ENCODE assay signal across 9 cellular contexts in genomic region chr2:183057333-183057985, GRCh38. TPM values are rescaled to one million over a fixed set of nuclear protein-coding genes. Genes with fewer than 3 reads are reported as not detected.
A peak's percentile ranks its signal among the peaks of the same experiment; 100 is the strongest.
DNase-seq lines count a peak whose midpoint lies in the region; ATAC-seq, FAIRE-seq and TF ChIP-seq lines count a peak whose summit lies in the region.
"Had no signal": no experiment of that assay in that cellular context is flagged by ENCODE, and none has a peak within 500 bp of the region (broad histone marks: within the 10 kb centered on the region; RNA-seq: fewer than 3 reads in every experiment).

No MANE protein-coding gene starts in this region.

- no peaks in the 10 kb centered on the region for H3K79me2 ChIP-seq in K562 (ENCODE audit: control insufficient read depth, insufficient read depth, low read length)

- POLR2A ChIA-PET in K562 (lab: Yijun Ruan, JAX): interaction anchor here (1.0 to 1.3 kb wide), 2 partner anchors 11 to 16 kb away, joined by 3 to 5 read pairs; no protein-coding TSS in a partner anchor

- 0 out of 2 replicates have a peak, but pooled peaks cover 2% of the 10 kb centered on the region for H3K9me3 ChIP-seq in K562 (replicated peaks; ENCODE audit: control insufficient read depth, insufficient read depth, low read depth, low read length)
- H3K9me3 ChIP-seq: SJSA1 had no signal

- no peaks in the 10 kb centered on the region for H3K4me1 Mint-ChIP-seq in stimulated activated naive B cell treated with anti-CD40 and anti-IgM and Interleukin-4, amounts not matched to agents 10 μg/mL and 1 μg/mL and 100 μg/mL, for 72 hours
- H3K4me1 Mint-ChIP-seq in CD14-positive monocyte: no peaks in the 10 kb centered on the region

- no peak overlapping the region for H3K4me2 ChIP-seq in K562 (ENCODE audit: insufficient read depth, low read length)

- H3K4me1 ChIP-seq in K562 (replicated peaks in 1 of 2; ENCODE audit: control insufficient read depth in 2 of 2, insufficient read depth in 2 of 2, low read length in 2 of 2): peaks cover 0 to 10% of the 10 kb centered on the region in 2 experiments; a peak in 3 of 5 replicates

- peaks cover 22 to 27% of the 10 kb centered on the region in 2 donors for H3K27me3 Mint-ChIP-seq in stimulated activated naive B cell treated with anti-CD40 and anti-IgM and Interleukin-4, amounts not matched to agents 10 μg/mL and 1 μg/mL and 100 μg/mL, for 72 hours
- H3K27me3 Mint-ChIP-seq in CD14-positive monocyte (ENCODE audit: low read depth in 3 of 3): peaks cover 49 to 72% (median 51%) of the 10 kb centered on the region in 3 donors

- no peak for FAIRE-seq in K562 (lab: Jason Lieb, UNC)

- TF ChIP-seq EP300 in K562 (IDR thresholded peaks at IDR 0.05; ENCODE audit: low read length): no peak

- no peak overlapping the region for H3K9ac ChIP-seq in K562 (ENCODE audit: insufficient read depth in 1 of 2, low read depth in 2 of 2, low read length in 2 of 2)

- no peak overlapping the region for H3K4me3 ChIP-seq in K562
- H3K4me3 ChIP-seq: SJSA1 had no signal

- DNase-seq in K562 (ENCODE audit: extremely low read depth in 1 of 4, low spot score in 3 of 4): no peak
- DNase-seq in NCI-H748 treated with DMSO at 0.1 percent for 48 hours (lab: John Stamatoyannopoulos, UW): no peak
- no peak for DNase-seq in stimulated activated naive B cell treated with anti-CD40 and anti-IgM and Interleukin-4, amounts not matched to agents 10 μg/mL and 1 μg/mL and 100 μg/mL, for 72 hours
- DNase-seq in dermis blood vessel endothelial cell: no peak
- DNase-seq in CD14-positive monocyte (ENCODE audit: low spot score): no peak

- H3K27ac ChIP-seq in K562 (ENCODE audit: extremely low read depth, low read depth, low read length): no peak overlapping the region
- H3K27ac ChIP-seq: SJSA1 had no signal

- no peaks in the 10 kb centered on the region for H4K20me1 ChIP-seq in K562 (replicated peaks; ENCODE audit: control insufficient read depth, insufficient read depth, low read length)

- ATAC-seq in GM18505 (IDR thresholded peaks at IDR 0.05; ENCODE audit: unreplicated experiment) (peak; percentile 41), GM21447 (IDR thresholded peaks at IDR 0.05; ENCODE audit: unreplicated experiment) (peak; percentile 40), HG03064 (IDR thresholded peaks at IDR 0.05; ENCODE audit: low read depth, unreplicated experiment) (peak; percentile 56), K562 (peak; percentile 14; the same call in 1 of the 3 replicates)
- no peak for ATAC-seq in stimulated activated naive B cell treated with anti-CD40 and anti-IgM and Interleukin-4, amounts not matched to agents 10 μg/mL and 1 μg/mL and 100 μg/mL, for 72 hours (replicated peaks)

- CTCF ChIA-PET in K562 (lab: Yijun Ruan, JAX; ENCODE audit: low intra/inter-chr PET ratio): no interaction called here

- no peak overlapping the region for H3K4me3 Mint-ChIP-seq in stimulated activated naive B cell treated with anti-CD40 and anti-IgM and Interleukin-4, amounts not matched to agents 10 μg/mL and 1 μg/mL and 100 μg/mL, for 72 hours
- peak overlapping the region in 1 of 2 donors; percentile 42 for H3K4me3 Mint-ChIP-seq in CD14-positive monocyte

- TF ChIP-seq CTCF in K562 (IDR thresholded peaks at IDR 0.05 in 2 of 3, conservative IDR thresholded peaks at IDR 0.05 in 1 of 3; ENCODE audit: insufficient read depth in 2 of 3, low read depth in 1 of 3, low read length in 3 of 3) (no peak), CD14-positive monocyte (IDR thresholded peaks at IDR 0.05) (no peak)

- H2AFZ ChIP-seq in K562 (ENCODE audit: low read depth, low read length): peak overlapping the region; percentile 0

- H3K27ac Mint-ChIP-seq in stimulated activated naive B cell treated with anti-CD40 and anti-IgM and Interleukin-4, amounts not matched to agents 10 μg/mL and 1 μg/mL and 100 μg/mL, for 72 hours: no peak overlapping the region
- H3K27ac Mint-ChIP-seq in CD14-positive monocyte: no peak overlapping the region

- intact Hi-C loops in K562 (cut with micrococcal nuclease) (no loop called here), CD14-positive monocyte (cut with micrococcal nuclease) (no loop called here)

- BruUV-seq in K562 (replicated peaks; lab: Mats Ljungman, UMichigan): no TSS peak

- TF ChIP-seq POLR2A in GM18505 (IDR thresholded peaks at IDR 0.05; ENCODE audit: borderline replicate concordance, extremely low read depth, insufficient read depth, insufficient read length) (no peak), K562 (conservative IDR thresholded peaks at IDR 0.05) (no peak)

- H3K27me3 ChIP-seq in K562 (ENCODE audit: control insufficient read depth in 2 of 2, insufficient read depth in 2 of 2, low read length in 2 of 2): no peaks in the 10 kb centered on the region
- H3K27me3 ChIP-seq: SJSA1 had no signal

- TF ChIP-seq RAD21 in K562 (CRISPR knock-in tag; conservative IDR thresholded peaks at IDR 0.05 in 1 of 2, IDR thresholded peaks at IDR 0.05 in 1 of 2): no peak

- H3K36me3 Mint-ChIP-seq in stimulated activated naive B cell treated with anti-CD40 and anti-IgM and Interleukin-4, amounts not matched to agents 10 μg/mL and 1 μg/mL and 100 μg/mL, for 72 hours: no peaks in the 10 kb centered on the region
- H3K36me3 Mint-ChIP-seq in CD14-positive monocyte: no peaks in the 10 kb centered on the region

- in situ Hi-C loops in K562 (cut with MboI): no loop called here

- WGBS in K562 (ENCODE audit: insufficient coverage, low coverage, missing lambda C conversion rate): 26% methylated on average over 3 of the region's 3 CpGs

- no peaks in the 10 kb centered on the region for H3K9me1 ChIP-seq in K562 (ENCODE audit: control insufficient read depth, insufficient read depth, low read length)

- no peaks in the 10 kb centered on the region for H3K36me3 ChIP-seq in K562 (ENCODE audit: control insufficient read depth, insufficient read depth, low read length)
- H3K36me3 ChIP-seq: SJSA1 had no signal

- no peaks in the 10 kb centered on the region for H3K9me3 Mint-ChIP-seq in stimulated activated naive B cell treated with anti-CD40 and anti-IgM and Interleukin-4, amounts not matched to agents 10 μg/mL and 1 μg/mL and 100 μg/mL, for 72 hours
- peaks cover 0 to 12% (median 4%) of the 10 kb centered on the region in 7 donors for H3K9me3 Mint-ChIP-seq in CD14-positive monocyte

TF ChIP-seq in K562, 482 proteins besides CTCF, POLR2A, EP300 and RAD21 (continues in another document):
- TF ChIP-seq ILF3 (IDR thresholded peaks at IDR 0.05; ENCODE audit: borderline replicate concordance): no peak
- TF ChIP-seq DDX20 (tag; IDR thresholded peaks at IDR 0.05; ENCODE audit: low read depth): no peak
- TF ChIP-seq, protein P1, sequence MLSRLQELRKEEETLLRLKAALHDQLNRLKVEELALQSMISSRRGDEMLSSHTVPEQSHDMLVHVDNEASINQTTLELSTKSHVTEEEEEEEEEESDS (CRISPR knock-in tag; IDR thresholded peaks at IDR 0.05): no peak
- TF ChIP-seq GABPB2 (CRISPR knock-in tag; conservative IDR thresholded peaks at IDR 0.05): no peak
- TF ChIP-seq SRF (CRISPR knock-in tag; IDR thresholded peaks at IDR 0.05): no peak

RNA-seq across cellular contexts. Expression of gene NCKAP1, which starts 19.2 kb away (rescaled TPM):
- 95.8 and 462 TPM in 2 replicates for total RNA-seq in K562 (2011; cell fraction: chromatin; rRNA removed; ENCODE audit: low replicate concordance)
- total RNA-seq in K562 (2011; cell fraction: nucleolus; rRNA removed): 43.0 and 60.9 TPM in 2 replicates
- 111 and 144 TPM in 2 replicates for total RNA-seq in K562 (2011; cell fraction: nucleoplasm; rRNA removed)
- total RNA-seq in K562 (2014; rRNA removed): 39.7 and 43.9 TPM in 2 replicates
- total RNA-seq in K562 (2014; rRNA removed; fragmentation: Illumina TruSeq; extraction: Trizol): 120 and 136 TPM in 2 replicates
- total RNA-seq in K562 (2015; rRNA removed; fragmentation: Illumina TruSeq; extraction: Trizol): 91.0 and 99.2 TPM in 2 replicates
- total RNA-seq in K562 (2021): 86.6 and 88.7 TPM in 2 replicates
- polyA plus RNA-seq in K562 (2011; rRNA removed): 120 and 153 TPM in 2 replicates
- polyA plus RNA-seq in K562 (2011; cell fraction: cytosol; rRNA removed): 39.5 and 56.7 TPM in 2 replicates
- polyA plus RNA-seq in K562 (2011; cell fraction: nucleus; rRNA removed): 70.5 and 141 TPM in 2 replicates
- 60.8 and 92.5 TPM in 2 replicates for polyA plus RNA-seq in K562 (2012)
- 78.2 and 89.6 TPM in 2 replicates for polyA plus RNA-seq in K562 (2014; fragmentation: Illumina TruSeq; extraction: Trizol)
- polyA plus RNA-seq in K562 (2014; fragmentation: Nextera tagmentation; extraction: Ambion mirVana): 10 to 100 TPM; 34.0 to 35.1 TPM
- polyA plus RNA-seq in K562 (2014; rRNA removed): 56.7 and 60.5 TPM in 2 replicates
- 194 and 201 TPM in 2 replicates for polyA minus RNA-seq in K562 (2011; rRNA and poly(A)+ RNA removed)
- 31.1 and 55.4 TPM in 2 replicates for polyA minus RNA-seq in K562 (2011; cell fraction: cytosol; rRNA and poly(A)+ RNA removed)
- 74.7 and 132 TPM in 2 replicates for polyA minus RNA-seq in K562 (2011; cell fraction: nucleus; rRNA and poly(A)+ RNA removed)
- 171 and 364 TPM in 2 replicates for total RNA-seq in dermis blood vessel endothelial cell
- not detected for polyA plus RNA-seq in CD14-positive monocyte

RNA-seq across cellular contexts. Expression of gene DUSP19, which starts 21.1 kb away (rescaled TPM):
- 1.3 and 2.0 TPM in 2 replicates for total RNA-seq in K562 (2011; cell fraction: chromatin; rRNA removed; ENCODE audit: low replicate concordance)
- total RNA-seq in K562 (2011; cell fraction: nucleolus; rRNA removed): 1.1 and 1.2 TPM in 2 replicates
- total RNA-seq in K562 (2011; cell fraction: nucleoplasm; rRNA removed): 2.1 and 2.4 TPM in 2 replicates
- total RNA-seq in K562 (2014; rRNA removed): 2.7 and 3.1 TPM in 2 replicates
- 3.5 and 5.6 TPM in 2 replicates for total RNA-seq in K562 (2014; rRNA removed; fragmentation: Illumina TruSeq; extraction: Trizol)
- 3.2 and 3.7 TPM in 2 replicates for total RNA-seq in K562 (2015; rRNA removed; fragmentation: Illumina TruSeq; extraction: Trizol)
- 3.5 and 4.7 TPM in 2 replicates for total RNA-seq in K562 (2021)
- 4.8 and 6.3 TPM in 2 replicates for polyA plus RNA-seq in K562 (2011; rRNA removed)
- 1.3 and 3.1 TPM in 2 replicates for polyA plus RNA-seq in K562 (2011; cell fraction: cytosol; rRNA removed)
- polyA plus RNA-seq in K562 (2011; cell fraction: nucleus; rRNA removed): 0.97 and 1.2 TPM in 2 replicates
- polyA plus RNA-seq in K562 (2012): 1.0 and 2.1 TPM in 2 replicates
- polyA plus RNA-seq in K562 (2014; fragmentation: Illumina TruSeq; extraction: Trizol): 1.2 and 1.6 TPM in 2 replicates
- polyA plus RNA-seq in K562 (2014; fragmentation: Nextera tagmentation; extraction: Ambion mirVana): 1 to 10 TPM; 2.7 to 3.1 TPM
- polyA plus RNA-seq in K562 (2014; rRNA removed): 2.0 and 2.7 TPM in 2 replicates
- 5.7 and 6.0 TPM in 2 replicates for polyA minus RNA-seq in K562 (2011; rRNA and poly(A)+ RNA removed)
- polyA minus RNA-seq in K562 (2011; cell fraction: cytosol; rRNA and poly(A)+ RNA removed): 2.2 and 2.6 TPM in 2 replicates
- 0.67 and 2.0 TPM in 2 replicates for polyA minus RNA-seq in K562 (2011; cell fraction: nucleus; rRNA and poly(A)+ RNA removed)
- 2.6 and 4.4 TPM in 2 replicates for total RNA-seq in dermis blood vessel endothelial cell
- under 1 TPM; 0.25 to 0.30 TPM for polyA plus RNA-seq in CD14-positive monocyte

Comparison
In these comparisons a context has a peak if more than half of its experiments do, and no peak if none do; other contexts are left out.
1. ATAC-seq: peak in GM18505 (single experiment), GM21447 (single experiment), HG03064 (single experiment) and K562 (single experiment); none in stimulated activated naive B cell treated with anti-CD40 and anti-IgM and Interleukin-4, amounts not matched to agents 10 μg/mL and 1 μg/mL and 100 μg/mL, for 72 hours (0 of 2).